ENCODE assay signal across 22 cellular contexts in the genomic region with DNA sequence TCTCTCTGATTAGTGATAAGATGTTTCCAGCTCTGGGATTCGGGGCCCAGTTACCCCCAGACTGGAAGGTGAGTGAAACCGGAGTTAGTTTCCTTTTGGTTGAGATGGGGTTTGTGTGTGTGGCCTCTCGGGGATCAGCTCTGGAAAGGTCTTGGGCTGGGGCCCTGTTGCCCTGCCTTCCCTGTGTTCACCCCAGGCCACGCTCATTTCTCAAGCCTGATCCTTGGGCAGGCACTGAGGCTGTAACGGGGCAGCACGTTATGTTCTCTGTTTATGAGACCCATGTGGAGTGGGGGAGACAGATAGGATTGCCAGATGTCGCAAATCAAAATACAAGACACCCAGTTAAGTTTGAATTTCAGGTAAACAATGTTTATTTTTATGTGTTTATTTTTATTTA. TPM values are rescaled to one million over a fixed set of nuclear protein-coding genes. Genes with fewer than 3 reads are reported as not detected.
DNase-seq lines count a peak whose midpoint lies in the region; ATAC-seq, FAIRE-seq and TF ChIP-seq lines count a peak whose summit lies in the region.
"Had no signal": no experiment of that assay in that cellular context is flagged by ENCODE, and none has a peak within 500 bp of the region (broad histone marks: within the 10 kb centered on the region; RNA-seq: fewer than 3 reads in every experiment).

No MANE protein-coding gene starts in this region.

- H3K36me3 Mint-ChIP-seq in activated T-cell treated with anti-CD3 and anti-CD28 coated beads, Interleukin-2, amount 50 U/mL, for 24 hours (ENCODE audit: low read depth) = no peaks in the 10 kb centered on the region
- peaks cover 21% of the 10 kb centered on the region for H3K36me3 Mint-ChIP-seq in astrocyte (ENCODE audit: low read depth, unreplicated experiment)
- no peaks in the 10 kb centered on the region for H3K36me3 Mint-ChIP-seq in stimulated activated effector memory CD8-positive, alpha-beta T cell treated with anti-CD3 and anti-CD28 coated beads, Interleukin-12 subunit alpha, Interleukin-12 subunit beta, amount 100 ng/mL, for 72 hours

- H3K36me3 ChIP-seq in astrocyte (ENCODE audit: insufficient read depth, low read length) (peaks cover 2% of the 10 kb centered on the region), ovary (no peaks in the 10 kb centered on the region)
- H3K36me3 ChIP-seq: brain microvascular endothelial cell had no signal

- FAIRE-seq in astrocyte (lab: Jason Lieb, UNC) = no peak
- FAIRE-seq: keratinocyte had no signal

- H3K4me3 ChIP-seq in astrocyte (ENCODE audit: insufficient read depth, low read depth, low read length) (no peak overlapping the region), ovary (no peak overlapping the region)
- H3K4me3 ChIP-seq: tibial nerve had no signal

- no peak overlapping the region for H3K4me3 Mint-ChIP-seq in activated T-cell treated with anti-CD3 and anti-CD28 coated beads, Interleukin-2, amount 50 U/mL, for 24 hours
- H3K4me3 Mint-ChIP-seq in astrocyte (ENCODE audit: unreplicated experiment) = no peak overlapping the region
- H3K4me3 Mint-ChIP-seq in stimulated activated effector memory CD8-positive, alpha-beta T cell treated with anti-CD3 and anti-CD28 coated beads, Interleukin-12 subunit alpha, Interleukin-12 subunit beta, amount 100 ng/mL, for 72 hours = peak overlapping the region; percentile 19
- H3K4me3 Mint-ChIP-seq: neural crest cell had no signal

- no peaks in the 10 kb centered on the region for H4K20me1 ChIP-seq in astrocyte (ENCODE audit: insufficient read depth, low read length)

- no peak overlapping the region for H3K4me2 ChIP-seq in astrocyte (ENCODE audit: low read length)

- no peaks in the 10 kb centered on the region for H3K27me3 Mint-ChIP-seq in activated T-cell treated with anti-CD3 and anti-CD28 coated beads, Interleukin-2, amount 50 U/mL, for 24 hours
- H3K27me3 Mint-ChIP-seq in astrocyte (ENCODE audit: low read depth, unreplicated experiment) = peaks cover 3% of the 10 kb centered on the region

- no peaks in the 10 kb centered on the region for H3K9me3 Mint-ChIP-seq in activated T-cell treated with anti-CD3 and anti-CD28 coated beads, Interleukin-2, amount 50 U/mL, for 24 hours
- no peaks in the 10 kb centered on the region for H3K9me3 Mint-ChIP-seq in astrocyte (ENCODE audit: unreplicated experiment)
- H3K9me3 Mint-ChIP-seq in stimulated activated effector memory CD8-positive, alpha-beta T cell treated with anti-CD3 and anti-CD28 coated beads, Interleukin-12 subunit alpha, Interleukin-12 subunit beta, amount 100 ng/mL, for 72 hours = no peaks in the 10 kb centered on the region
- H3K9me3 Mint-ChIP-seq: neural crest cell had no signal

- no peak for TF ChIP-seq CTCF in astrocyte (IDR thresholded peaks at IDR 0.05; ENCODE audit: insufficient read depth, low read depth, low read length)
- no peak for TF ChIP-seq CTCF in ovary (IDR thresholded peaks at IDR 0.05)

- ATAC-seq in HG03342 (IDR thresholded peaks at IDR 0.05; ENCODE audit: unreplicated experiment) = peak; percentile 13
- ATAC-seq in stimulated activated effector memory CD8-positive, alpha-beta T cell treated with anti-CD3 and anti-CD28 coated beads, Interleukin-12 subunit alpha, Interleukin-12 subunit beta, amount 100 ng/mL, for 72 hours = no peak

- no peak overlapping the region for H3K9ac ChIP-seq in astrocyte (ENCODE audit: low read length)

- H3K4me1 Mint-ChIP-seq in activated T-cell treated with anti-CD3 and anti-CD28 coated beads, Interleukin-2, amount 50 U/mL, for 24 hours (ENCODE audit: low read depth) = peaks cover 92% of the 10 kb centered on the region
- peaks cover 4% of the 10 kb centered on the region for H3K4me1 Mint-ChIP-seq in astrocyte (ENCODE audit: low read depth, unreplicated experiment)
- peaks cover 95% of the 10 kb centered on the region for H3K4me1 Mint-ChIP-seq in stimulated activated effector memory CD8-positive, alpha-beta T cell treated with anti-CD3 and anti-CD28 coated beads, Interleukin-12 subunit alpha, Interleukin-12 subunit beta, amount 100 ng/mL, for 72 hours

- TF ChIP-seq POLR2A in ovary (IDR thresholded peaks at IDR 0.05) = no peak

- no peaks in the 10 kb centered on the region for H3K27me3 ChIP-seq in astrocyte (ENCODE audit: insufficient read depth, low read length)
- no peaks in the 10 kb centered on the region for H3K27me3 ChIP-seq in ovary
- H3K27me3 ChIP-seq: brain microvascular endothelial cell, tibial nerve had no signal

- 92% methylated on average over 7 of the region's 7 CpGs for WGBS in ovary, 3 donors

- DNase-seq in activated T-cell treated with anti-CD3 and anti-CD28 coated beads, Interleukin-2, amount 50 U/mL, for 24 hours = no peak
- DNase-seq in activated T-cell treated with anti-CD3 and anti-CD28 coated beads for 4 hours (no peak), astrocyte (ENCODE audit: low read depth) (no peak), NCI-H2227 treated with DMSO at 0.1 percent for 48 hours (lab: John Stamatoyannopoulos, UW) (no peak), ovary (no peak), NCI-H69 (lab: John Stamatoyannopoulos, UW) (no peak)
- no peak for DNase-seq in stimulated activated effector memory CD8-positive, alpha-beta T cell treated with anti-CD3 and anti-CD28 coated beads, Interleukin-12 subunit alpha, Interleukin-12 subunit beta, amount 100 ng/mL, for 72 hours (ENCODE audit: low spot score in 2 of 2)
- DNase-seq: activated gamma-delta T cell treated with Interleukin-2 at 50 U/mL for 16 hours, brain microvascular endothelial cell, cortex of kidney, DMS79, GOT3, hippocampal formation, mesendoderm, NCI-H1436 treated with DMSO at 0.1 percent for 48 hours, retina, RPMI8226 had no signal

- peak overlapping the region; percentile 28 for H3K27ac Mint-ChIP-seq in activated T-cell treated with anti-CD3 and anti-CD28 coated beads, Interleukin-2, amount 50 U/mL, for 24 hours
- peak overlapping the region; percentile 6 for H3K27ac Mint-ChIP-seq in astrocyte (ENCODE audit: unreplicated experiment)
- H3K27ac Mint-ChIP-seq in stimulated activated effector memory CD8-positive, alpha-beta T cell treated with anti-CD3 and anti-CD28 coated beads, Interleukin-12 subunit alpha, Interleukin-12 subunit beta, amount 100 ng/mL, for 72 hours = peak overlapping the region; percentile 89

- TF ChIP-seq EP300 in ovary (IDR thresholded peaks at IDR 0.05) = no peak

- no peak overlapping the region for H2AFZ ChIP-seq in astrocyte (ENCODE audit: low read depth, low read length)

- intact Hi-C loops in ovary (cut with DNase I) = no loop called here

- H3K9me3 ChIP-seq in astrocyte (ENCODE audit: insufficient read depth, low read depth, low read length) (no peaks in the 10 kb centered on the region), ovary (no peaks in the 10 kb centered on the region)
- H3K9me3 ChIP-seq: tibial nerve had no signal

- H3K79me2 ChIP-seq in astrocyte (ENCODE audit: insufficient read depth, low read length) = no peaks in the 10 kb centered on the region

- H3K27ac ChIP-seq in astrocyte (ENCODE audit: low read depth, low read length) = no peak overlapping the region
- H3K27ac ChIP-seq in ovary = no peak overlapping the region
- H3K27ac ChIP-seq: brain microvascular endothelial cell, C4-2B had no signal

- H3K4me1 ChIP-seq in astrocyte (ENCODE audit: insufficient read depth, low read length) (no peaks in the 10 kb centered on the region), ovary (ENCODE audit: insufficient read depth) (no peaks in the 10 kb centered on the region)

RNA-seq across cellular contexts. Expression of a gene that starts 35.5 kb away (rescaled TPM):
- total RNA-seq in astrocyte (17.0 and 19.3 TPM in 2 replicates), ovary (10 to 100 TPM; 12.3 to 22.2 (median 17.9) TPM)
- 10 to 100 TPM; 25.7 to 32.3 TPM for polyA plus RNA-seq in ovary

RNA-seq across cellular contexts. Expression of a gene that starts 58.0 kb away (rescaled TPM):
- total RNA-seq in astrocyte = 71.9 and 78.8 TPM in 2 replicates
- total RNA-seq in ovary = 10 to 100 TPM; 38.0 to 79.1 (median 59.3) TPM
- polyA plus RNA-seq in ovary = 100 to 1,000 TPM in 1 of 2 donors, 10 to 100 TPM in 1; 46.8 to 147 TPM

RNA-seq across cellular contexts. Expression of a gene that starts 58.3 kb away (rescaled TPM):
- total RNA-seq in astrocyte = 76.8 TPM in 2 replicates
- total RNA-seq in ovary = 10 to 100 TPM; 26.8 to 42.1 (median 29.0) TPM
- polyA plus RNA-seq in ovary = 10 to 100 TPM; 15.9 to 22.8 TPM

Comparison
In these comparisons a context has a peak if more than half of its experiments do, and no peak if none do; other contexts are left out.
1. H3K27ac Mint-ChIP-seq: peak in every context shown above with its lines; median percentile 89 in stimulated activated effector memory CD8-positive, alpha-beta T cell treated with anti-CD3 and anti-CD28 coated beads, Interleukin-12 subunit alpha, Interleukin-12 subunit beta, amount 100 ng/mL, for 72 hours; 28 in activated T-cell treated with anti-CD3 and anti-CD28 coated beads, Interleukin-2, amount 50 U/mL, for 24 hours; 6 in astrocyte.